ENCODE assay signal across 21 cellular contexts in genomic region chr12:131918311-131919050, GRCh38.
"Had no signal": no experiment of that assay in that cellular context is flagged by ENCODE, and none has a peak within 500 bp of the region (broad histone marks: within the 10 kb centered on the region; RNA-seq: fewer than 3 reads in every experiment).

No MANE protein-coding gene starts in this region.

- H3K4me2 ChIP-seq: hepatocyte had no signal

- H3K27me3 ChIP-seq: adrenal gland, hepatocyte, suprapubic skin, transverse colon, vagina had no signal

- H3K9me3 ChIP-seq: adrenal gland, suprapubic skin, transverse colon, vagina had no signal

- FAIRE-seq: bronchial epithelial cell, islet of Langerhans had no signal

- H3K79me2 ChIP-seq: hepatocyte had no signal

- H3K27ac ChIP-seq: adrenal gland, hepatocyte, suprapubic skin, transverse colon, vagina, VCaP had no signal

- H3K4me1 Mint-ChIP-seq: activated naive CD4-positive, alpha-beta T cell treated with anti-CD3 and anti-CD28 coated beads, Interleukin-2, amount 50 U/mL, for 24 hours; mesothelial cell of epicardium had no signal

- H3K9me3 Mint-ChIP-seq: activated naive CD4-positive, alpha-beta T cell treated with anti-CD3 and anti-CD28 coated beads, Interleukin-2, amount 50 U/mL, for 24 hours; activated T-cell treated with anti-CD3 and anti-CD28 coated beads, Interleukin-2, amount 50 U/mL, for 4 hours; mesothelial cell of epicardium; nephron; stimulated activated naive CD8-positive, alpha-beta T cell treated with anti-CD3 and anti-CD28 coated beads, Interleukin-15, Interleukin-2, amounts not matched to agents 100 ng/mL and 50 ng/mL, for 24 hours had no signal

- H2AFZ ChIP-seq: hepatocyte had no signal

- H3K4me1 ChIP-seq: suprapubic skin, transverse colon, vagina had no signal

- H3K4me3 ChIP-seq: adrenal gland, hepatocyte, suprapubic skin, transverse colon, vagina had no signal

- ATAC-seq: activated T-cell treated with anti-CD3 and anti-CD28 coated beads, Interleukin-2, amount 50 U/mL, for 4 hours had no signal

- H3K4me3 Mint-ChIP-seq: activated naive CD4-positive, alpha-beta T cell treated with anti-CD3 and anti-CD28 coated beads, Interleukin-2, amount 50 U/mL, for 24 hours; activated T-cell treated with anti-CD3 and anti-CD28 coated beads, Interleukin-2, amount 50 U/mL, for 4 hours; mesothelial cell of epicardium; nephron; stimulated activated naive CD8-positive, alpha-beta T cell treated with anti-CD3 and anti-CD28 coated beads, Interleukin-15, Interleukin-2, amounts not matched to agents 100 ng/mL and 50 ng/mL, for 24 hours had no signal

- DNase-seq: activated CD4-positive, alpha-beta T cell treated with anti-CD3 and anti-CD28 coated beads, Interleukin-2, amount 50 U/mL, for 1 hour; activated CD4-positive, CD25-positive, alpha-beta regulatory T cell treated with anti-CD3 and anti-CD28 coated beads, Interleukin-2, amount 50 U/mL, for 72 hours; activated CD8-positive, alpha-beta memory T cell treated with anti-CD3 and anti-CD28 coated beads, Interleukin-2, amount 50 U/mL, for 4 hours; activated effector memory CD4-positive, alpha-beta T cell treated with Interleukin-2 at 50 U/mL for 16 hours; activated T-cell treated with anti-CD3 and anti-CD28 coated beads, Interleukin-2, amount 50 U/mL, for 4 hours; dermis blood vessel endothelial cell; effector memory CD4-positive, alpha-beta T cell; stimulated activated CD4-positive, alpha-beta T cell treated with anti-CD3 and anti-CD28 coated beads, Interleukin-1b, Interleukin-23, amount 100 ng/mL, for 48 hours; stimulated activated CD8-positive, alpha-beta memory T cell treated with anti-CD3 and anti-CD28 coated beads, Interleukin-4, amount 100 ng/mL, for 48 hours; transverse colon had no signal

- H3K27me3 Mint-ChIP-seq: activated naive CD4-positive, alpha-beta T cell treated with anti-CD3 and anti-CD28 coated beads, Interleukin-2, amount 50 U/mL, for 24 hours; stimulated activated naive CD8-positive, alpha-beta T cell treated with anti-CD3 and anti-CD28 coated beads, Interleukin-15, Interleukin-2, amounts not matched to agents 100 ng/mL and 50 ng/mL, for 24 hours had no signal

- H3K27ac Mint-ChIP-seq: activated naive CD4-positive, alpha-beta T cell treated with anti-CD3 and anti-CD28 coated beads, Interleukin-2, amount 50 U/mL, for 24 hours; mesothelial cell of epicardium; nephron; stimulated activated naive CD8-positive, alpha-beta T cell treated with anti-CD3 and anti-CD28 coated beads, Interleukin-15, Interleukin-2, amounts not matched to agents 100 ng/mL and 50 ng/mL, for 24 hours had no signal
